ENCODE assay signal across 1 cellular context in genomic region chr9:15299374-15299939, GRCh38.
TF ChIP-seq lines count a peak whose summit lies in the region.

No MANE protein-coding gene starts in this region.

TF ChIP-seq in K562, 482 proteins besides CTCF, POLR2A, EP300 and RAD21 (continued from another document):
- TF ChIP-seq ZBTB11 (CRISPR knock-in tag; IDR thresholded peaks at IDR 0.05): no peak
